ENCODE assay signal across 14 cellular contexts in genomic region chr2:104584393-104584792, GRCh38.
A peak's percentile ranks its signal among the peaks of the same experiment; 100 is the strongest.
DNase-seq lines count a peak whose midpoint lies in the region; ATAC-seq and TF ChIP-seq lines count a peak whose summit lies in the region.
"Had no signal": no experiment of that assay in that cellular context is flagged by ENCODE, and none has a peak within 500 bp of the region (broad histone marks: within the 10 kb centered on the region; RNA-seq: fewer than 3 reads in every experiment).

No MANE protein-coding gene starts in this region.

- TF ChIP-seq CTCF in neural progenitor cell (IDR thresholded peaks at IDR 0.05), result no peak
- TF ChIP-seq CTCF in CD4-positive, alpha-beta T cell (IDR thresholded peaks at IDR 0.05), result no peak
- no peak for TF ChIP-seq CTCF in SK-N-SH (IDR thresholded peaks at IDR 0.05)

- H3K36me3 ChIP-seq in neural progenitor cell (no peaks in the 10 kb centered on the region), SK-N-SH (replicated peaks in 1 of 2; ENCODE audit: control insufficient read depth in 1 of 2, insufficient read depth in 2 of 2, low read length in 1 of 2) (no peaks in the 10 kb centered on the region)
- H3K36me3 ChIP-seq: BLaER1 treated with 17β-estradiol and CSF1 and Interleukin-3, amounts not matched to agents 10 nM and 100 nM had no signal

- H3K9ac ChIP-seq in neural progenitor cell (no peak overlapping the region), SK-N-SH (no peak overlapping the region)
- H3K9ac ChIP-seq: BLaER1 treated with 17β-estradiol and CSF1 and Interleukin-3, amounts not matched to agents 10 nM and 100 nM had no signal

- peak overlapping the region; percentile 83 for H3K27ac Mint-ChIP-seq in neural progenitor cell
- H3K27ac Mint-ChIP-seq in CD4-positive, alpha-beta T cell, result no peak overlapping the region
- H3K27ac Mint-ChIP-seq: IgD-negative memory B cell had no signal

- H3K27me3 Mint-ChIP-seq in neural progenitor cell (ENCODE audit: insufficient read depth, low read depth), result no peaks in the 10 kb centered on the region
- no peaks in the 10 kb centered on the region for H3K27me3 Mint-ChIP-seq in CD4-positive, alpha-beta T cell

- ATAC-seq in HG03280 (IDR thresholded peaks at IDR 0.05; ENCODE audit: unreplicated experiment) (no peak), Right ventricle myocardium superior (ENCODE audit: poor library complexity) (no peak)
- ATAC-seq in CD4-positive, alpha-beta T cell (ENCODE audit: poor library complexity), result no peak

- peaks cover under 1% of the 10 kb centered on the region for H3K9me3 Mint-ChIP-seq in neural progenitor cell
- no peaks in the 10 kb centered on the region for H3K9me3 Mint-ChIP-seq in CD4-positive, alpha-beta T cell

- H3K27ac ChIP-seq in neural progenitor cell (no peak overlapping the region), SK-N-SH (ENCODE audit: low read depth in 2 of 2, low read length in 1 of 2) (no peak overlapping the region)
- H3K27ac ChIP-seq in CD4-positive, alpha-beta T cell (ENCODE audit: low read depth, low read length), result no peak overlapping the region
- H3K27ac ChIP-seq: BLaER1 treated with 17β-estradiol and CSF1 and Interleukin-3, amounts not matched to agents 10 nM and 100 nM; PC-9 had no signal

- H3K27me3 ChIP-seq in neural progenitor cell (no peaks in the 10 kb centered on the region), SK-N-SH (ENCODE audit: insufficient read depth) (no peaks in the 10 kb centered on the region)
- H3K27me3 ChIP-seq in CD4-positive, alpha-beta T cell (ENCODE audit: control insufficient read depth, insufficient read depth, low read length), result no peaks in the 10 kb centered on the region
- H3K27me3 ChIP-seq: BLaER1 treated with 17β-estradiol and CSF1 and Interleukin-3, amounts not matched to agents 10 nM and 100 nM had no signal

- DNase-seq in DMS 273 treated with DMSO at 0.1 percent for 48 hours (lab: John Stamatoyannopoulos, UW) (peak; percentile 1), NCI-H69 (lab: John Stamatoyannopoulos, UW) (peak; percentile 36), globus pallidus (ENCODE audit: low spot score) (peak; percentile 13), neural progenitor cell (ENCODE audit: low spot score) (peak; percentile 72), Right ventricle myocardium superior (no peak), SK-N-SH (no peak)
- DNase-seq in CD4-positive, alpha-beta T cell, result no peak
- DNase-seq: NCI-H1930, NCI-H2171, NCI-H446, PC-9 had no signal

- H3K9me3 ChIP-seq in neural progenitor cell (ENCODE audit: low read depth) (no peaks in the 10 kb centered on the region), SK-N-SH (no peaks in the 10 kb centered on the region; the same call in 1 of the 2 replicates)
- no peaks in the 10 kb centered on the region for H3K9me3 ChIP-seq in CD4-positive, alpha-beta T cell (ENCODE audit: control insufficient read depth, low read length)

- TF ChIP-seq EP300 in SK-N-SH (IDR thresholded peaks at IDR 0.05; ENCODE audit: borderline replicate concordance in 1 of 2, low read depth in 1 of 2, low read length in 1 of 2), result no peak

- H3K4me2 ChIP-seq in neural progenitor cell, result peak overlapping the region; percentile 65
- no peak overlapping the region for H3K4me2 ChIP-seq in SK-N-SH
- H3K4me2 ChIP-seq: BLaER1 treated with 17β-estradiol and CSF1 and Interleukin-3, amounts not matched to agents 10 nM and 100 nM; PC-9 had no signal

- POLR2A ChIA-PET in CD4-positive, alpha-beta T cell (lab: Charles Lee), result no interaction called here
- POLR2A ChIA-PET in SK-N-SH (lab: Yijun Ruan, JAX), result no interaction called here

- CTCF ChIA-PET in CD4-positive, alpha-beta T cell (lab: Charles Lee), result no interaction called here
- CTCF ChIA-PET in SK-N-SH (lab: Yijun Ruan, JAX), result no interaction called here

- peaks cover 23% of the 10 kb centered on the region for H3K4me1 Mint-ChIP-seq in neural progenitor cell
- no peaks in the 10 kb centered on the region for H3K4me1 Mint-ChIP-seq in CD4-positive, alpha-beta T cell (ENCODE audit: low read depth)
- H3K4me1 Mint-ChIP-seq: IgD-negative memory B cell had no signal

- H3F3A ChIP-seq in neural progenitor cell (ENCODE audit: low read depth), result peaks cover 12% of the 10 kb centered on the region
- H3F3A ChIP-seq in SK-N-SH (replicated peaks; ENCODE audit: insufficient read depth), result no peaks in the 10 kb centered on the region

- intact Hi-C loops in CD4-positive, alpha-beta T cell (cut with DNase I, micrococcal nuclease), result no loop called here
- intact Hi-C loops in Right ventricle myocardium superior (cut with DNase I), result no loop called here

- peak overlapping the region; percentile 65 for H2AFZ ChIP-seq in neural progenitor cell (replicated peaks)
- H2AFZ ChIP-seq in SK-N-SH (ENCODE audit: low read depth), result no peak overlapping the region
- H2AFZ ChIP-seq: PC-9 had no signal

- TF ChIP-seq RAD21 in SK-N-SH (IDR thresholded peaks at IDR 0.05; ENCODE audit: low read length), result no peak

- H3K79me2 ChIP-seq in neural progenitor cell (ENCODE audit: low read depth), result no peaks in the 10 kb centered on the region
- H3K79me2 ChIP-seq in SK-N-SH (ENCODE audit: insufficient read depth), result no peaks in the 10 kb centered on the region

- H4K20me1 ChIP-seq in neural progenitor cell (ENCODE audit: low read depth), result no peaks in the 10 kb centered on the region
- no peaks in the 10 kb centered on the region for H4K20me1 ChIP-seq in SK-N-SH (ENCODE audit: insufficient read depth)
- H4K20me1 ChIP-seq: BLaER1 treated with 17β-estradiol and CSF1 and Interleukin-3, amounts not matched to agents 10 nM and 100 nM had no signal

- H3K4me1 ChIP-seq in neural progenitor cell, result peaks cover 29% of the 10 kb centered on the region
- no peaks in the 10 kb centered on the region for H3K4me1 ChIP-seq in SK-N-SH (ENCODE audit: control insufficient read depth in 1 of 2, insufficient read depth in 2 of 2, low read depth in 1 of 2, low read length in 1 of 2)
- H3K4me1 ChIP-seq: BLaER1 treated with 17β-estradiol and CSF1 and Interleukin-3, amounts not matched to agents 10 nM and 100 nM had no signal

- no peaks in the 10 kb centered on the region for H3K9me2 ChIP-seq in SK-N-SH

- whole genome bisulfite sequencing in SK-N-SH (ENCODE audit: low lambda C conversion rate), result 62% methylated on average over 4 of the region's 4 CpGs

- H3K4me3 Mint-ChIP-seq in neural progenitor cell, result no peak overlapping the region
- no peak overlapping the region for H3K4me3 Mint-ChIP-seq in CD4-positive, alpha-beta T cell
- H3K4me3 Mint-ChIP-seq: IgD-negative memory B cell had no signal

- no peaks in the 10 kb centered on the region for H3K36me3 Mint-ChIP-seq in neural progenitor cell
- no peaks in the 10 kb centered on the region for H3K36me3 Mint-ChIP-seq in CD4-positive, alpha-beta T cell (ENCODE audit: low read depth)
- H3K36me3 Mint-ChIP-seq: IgD-negative memory B cell had no signal

- no peak overlapping the region for H3K4me3 ChIP-seq in neural progenitor cell
- no peak overlapping the region for H3K4me3 ChIP-seq in SK-N-SH (ENCODE audit: low read depth in 2 of 2, low read length in 1 of 2)
- H3K4me3 ChIP-seq: BLaER1 treated with 17β-estradiol and CSF1 and Interleukin-3, amounts not matched to agents 10 nM and 100 nM; PC-9 had no signal

TF ChIP-seq in SK-N-SH, 30 proteins besides CTCF, POLR2A, EP300 and RAD21:
- TF ChIP-seq, protein P1, sequence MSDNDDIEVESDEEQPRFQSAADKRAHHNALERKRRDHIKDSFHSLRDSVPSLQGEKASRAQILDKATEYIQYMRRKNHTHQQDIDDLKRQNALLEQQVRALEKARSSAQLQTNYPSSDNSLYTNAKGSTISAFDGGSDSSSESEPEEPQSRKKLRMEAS (IDR thresholded peaks at IDR 0.05; ENCODE audit: low read depth), result no peak
- TF ChIP-seq GATA2 (CRISPR knock-in tag; IDR thresholded peaks at IDR 0.05) (no peak), YY1 (IDR thresholded peaks at IDR 0.05; ENCODE audit: low read depth) (no peak), RCOR1 (IDR thresholded peaks at IDR 0.05; ENCODE audit: low read length) (no peak), PBX3 (IDR thresholded peaks at IDR 0.05) (no peak), RXRA (IDR thresholded peaks at IDR 0.05; ENCODE audit: borderline replicate concordance, low read depth) (no peak), TEAD4 (IDR thresholded peaks at IDR 0.05; ENCODE audit: borderline replicate concordance, insufficient read depth) (no peak), FOXJ3 (CRISPR knock-in tag; IDR thresholded peaks at IDR 0.05) (no peak), JUND (IDR thresholded peaks at IDR 0.05) (no peak), GABPA (IDR thresholded peaks at IDR 0.05; ENCODE audit: low read depth) (no peak), FOSL2 (IDR thresholded peaks at IDR 0.05; ENCODE audit: borderline replicate concordance, low read depth) (no peak), CHD2 (IDR thresholded peaks at IDR 0.05; ENCODE audit: low read length, partially characterized antibody) (no peak), SIN3A (IDR thresholded peaks at IDR 0.05; ENCODE audit: borderline replicate concordance, low read depth, low read length) (no peak), EZH2phosphoT487 (IDR thresholded peaks at IDR 0.05; ENCODE audit: borderline replicate concordance, low read depth) (no peak), MXI1 (IDR thresholded peaks at IDR 0.05; ENCODE audit: low read depth, low read length) (no peak), RFX5 (IDR thresholded peaks at IDR 0.05; ENCODE audit: low read length) (no peak), SMC3 (IDR thresholded peaks at IDR 0.05; ENCODE audit: low read depth, low read length) (no peak)

Comparison
In these comparisons a context has a peak if more than half of its experiments do, and no peak if none do; other contexts are left out.
1. DNase-seq: peak in DMS 273 treated with DMSO at 0.1 percent for 48 hours (single experiment), NCI-H69 (single experiment), globus pallidus (single experiment) and neural progenitor cell (single experiment); none in CD4-positive, alpha-beta T cell (0 of 10), Right ventricle myocardium superior (single experiment) and SK-N-SH (single experiment).